1 cellular context compared by ENCODE assay signal in genomic region chr7:18521945-18522566, GRCh38.
TF ChIP-seq lines count a peak whose summit lies in the region.

No MANE protein-coding gene starts in this region.

TF ChIP-seq in IMR-90, 13 proteins besides CTCF, POLR2A, EP300 and RAD21 (continued from another document):
- no peak for TF ChIP-seq CEBPB (IDR thresholded peaks at IDR 0.05; ENCODE audit: low read depth, low read length)
- TF ChIP-seq BHLHE40 (IDR thresholded peaks at IDR 0.05; ENCODE audit: low read depth, low read length), result no peak
- TF ChIP-seq RFX5 (IDR thresholded peaks at IDR 0.05; ENCODE audit: low read depth, low read length), result no peak
- TF ChIP-seq MAZ (IDR thresholded peaks at IDR 0.05; ENCODE audit: borderline replicate concordance, low read depth, low read length), result no peak
